In genomic region chr5:177446184-177447065, GRCh38 we compare ENCODE assay signal across 8 cellular contexts. TPM values are rescaled to one million over a fixed set of nuclear protein-coding genes. Genes with fewer than 3 reads are reported as not detected.
A peak's percentile ranks its signal among the peaks of the same experiment; 100 is the strongest.
DNase-seq lines count a peak whose midpoint lies in the region; ATAC-seq and TF ChIP-seq lines count a peak whose summit lies in the region.

PRR7 (plus strand) TSS chr5:177446814; CDS start chr5:177455068, 8,254 bp downstream.

- POLR2A ChIA-PET in HCT116 (lab: Charles Lee): interaction anchor here (0.9 to 2.4 kb wide), 6 partner anchors 9 to 94 kb away, joined by 3 to 10 read pairs (median 5); partner anchors contain the start of genes GRK6, LMAN2 and PDLIM7

- peak within 1 kb of the TSS; percentile 99 for H3K9ac ChIP-seq in HCT116 (ENCODE audit: low read length)

- H3K27me3 ChIP-seq in HCT116 (ENCODE audit: insufficient read depth, low read length) (no peaks in the 10 kb centered on the region), breast epithelium (peaks cover 0 to 3% of the 10 kb centered on the region in 2 donors)

- H3K36me3 ChIP-seq in HCT116 (ENCODE audit: control insufficient read depth in 1 of 2, insufficient read depth in 2 of 2, low read length in 2 of 2): peaks cover 0 to 17% of the 10 kb centered on the region in 2 experiments; a peak in 2 of 4 replicates
- no peaks in the 10 kb centered on the region for H3K36me3 ChIP-seq in breast epithelium

- H3K4me3 ChIP-seq in HCT116 (replicated peaks in 1 of 2; ENCODE audit: low read depth in 1 of 2, low read length in 2 of 2) (peak within 1 kb of the TSS; percentile 55 to 86), breast epithelium (peak within 1 kb of the TSS; percentile 47 to 68 (median 60)), skin epidermis (peak within 1 kb of the TSS; percentile 50 to 73 (median 58))

- intact Hi-C loops in HCT116 (cut with micrococcal nuclease) (no loop called here), breast epithelium (cut with DNase I; ENCODE audit: low total_unique reads) (loop anchor here (5.0 kb wide), 1 partner anchor 39 kb away; the partner anchor contains the start of gene F12)

- H3K27ac ChIP-seq in HCT116 (ENCODE audit: low read depth, low read length): peak within 1 kb of the TSS; percentile 95
- peak within 1 kb of the TSS; percentile 15 to 55 for H3K27ac ChIP-seq in breast epithelium
- peak within 1 kb of the TSS in 17 of 21 experiments; percentile 25 to 88 (median 67) for H3K27ac ChIP-seq in skin epidermis

- BruUV-seq in HCT116 (replicated peaks; lab: Mats Ljungman, UMichigan): no TSS peak

- DNase-seq in NCI-H1105 treated with DMSO at 0.1 percent for 48 hours (lab: John Stamatoyannopoulos, UW) (peak; percentile 40), NCI-H1105 (lab: John Stamatoyannopoulos, UW) (no peak), HCT116 (ENCODE audit: low read depth, low spot score) (no peak), NAMALWA (ENCODE audit: low spot score) (peak; percentile 71), UCSD-AML1 (lab: John Stamatoyannopoulos, UW; ENCODE audit: unreplicated experiment) (peak; percentile 78), breast epithelium (ENCODE audit: low spot score in 2 of 2) (no peak), iPS-NIHi7 (ENCODE audit: extremely low spot score) (peak; percentile 78)

- H3K4me1 ChIP-seq in HCT116 (ENCODE audit: control insufficient read depth in 1 of 2, insufficient read depth in 2 of 2, low read length in 2 of 2): peaks cover 9 to 56% of the 10 kb centered on the region in 2 experiments
- peaks cover 0 to 13% of the 10 kb centered on the region in 2 donors for H3K4me1 ChIP-seq in breast epithelium

- no peak within 1 kb of the TSS for H2AFZ ChIP-seq in HCT116 (ENCODE audit: low read depth, low read length, poor library complexity, severe bottlenecking)

- no peak for TF ChIP-seq POLR2A in HCT116 (IDR thresholded peaks at IDR 0.05; ENCODE audit: borderline replicate concordance, extremely low read depth, insufficient read depth, insufficient read length)
- no peak for TF ChIP-seq POLR2A in breast epithelium (IDR thresholded peaks at IDR 0.05)

- peaks cover 71% of the 10 kb centered on the region for H3K79me2 ChIP-seq in HCT116 (ENCODE audit: insufficient read depth, low read length)

- H3K9me3 ChIP-seq in HCT116 (ENCODE audit: control insufficient read depth in 1 of 2, insufficient read depth in 1 of 2, low read depth in 1 of 2, low read length in 2 of 2) (no peaks in the 10 kb centered on the region), breast epithelium (no peaks in the 10 kb centered on the region)

- CTCF ChIA-PET in HCT116 (lab: Charles Lee): interaction anchor here (1.0 to 6.3 kb wide), 6 partner anchors 8 to 56 kb away, joined by 3 to 53 read pairs (median 6); partner anchors contain the start of genes GRK6 and PDLIM7

- ATAC-seq in HCT116: peak; percentile 44

- H3K4me2 ChIP-seq in HCT116 (ENCODE audit: low read length): peak within 1 kb of the TSS; percentile 99

- H3K9me2 ChIP-seq in HCT116 (ENCODE audit: insufficient read depth): no peaks in the 10 kb centered on the region

- RAD21 ChIA-PET in HCT116 (lab: Charles Lee; ENCODE audit: low non-redundant PET in 1 of 2, low total read pairs in 2 of 2, uncharacterized antibody in 2 of 2, unreplicated experiment in 2 of 2): interaction anchor here in 1 of 2 experiments (1.0 to 1.5 kb wide), 2 partner anchors 41 to 56 kb away, joined by 3 to 5 read pairs; no protein-coding TSS in a partner anchor

- no peak for TF ChIP-seq RAD21 in HCT116 (IDR thresholded peaks at IDR 0.05; ENCODE audit: low read depth)

- TF ChIP-seq CTCF in HCT116 (IDR thresholded peaks at IDR 0.05 in 2 of 3, conservative IDR thresholded peaks at IDR 0.05 in 1 of 3; ENCODE audit: borderline replicate concordance in 1 of 3, insufficient read depth in 1 of 3, low read depth in 2 of 3, low read length in 2 of 3): no peak
- no peak for TF ChIP-seq CTCF in breast epithelium (IDR thresholded peaks at IDR 0.05)

- peaks cover 3% of the 10 kb centered on the region; the same call in 1 of the 2 replicates for H4K20me1 ChIP-seq in HCT116 (ENCODE audit: insufficient read depth)

TF ChIP-seq in HCT116, 20 proteins besides CTCF, POLR2A, EP300 and RAD21:
- peak; percentile 59 for TF ChIP-seq POLR2AphosphoS5 (IDR thresholded peaks at IDR 0.05; ENCODE audit: low read depth, low read length)
- no peak for TF ChIP-seq EZH2phosphoT487 (IDR thresholded peaks at IDR 0.05; ENCODE audit: borderline replicate concordance)
- peak; percentile 50; the same call in 1 of the 2 replicates for TF ChIP-seq ZFX (IDR thresholded peaks at IDR 0.05)

RNA-seq across cellular contexts. Expression of gene PRR7, which starts in this region (rescaled TPM):
- total RNA-seq in HCT116 (2021; ENCODE audit: unreplicated experiment) (39.9 TPM), breast epithelium (1 to 10 TPM in 2 of 3 donors, under 1 TPM in 1; 0.48 to 2.0 (median 1.3) TPM)
- 28.9 and 29.4 TPM in 2 replicates for polyA plus RNA-seq in HCT116 (2012)

Comparison
In these comparisons a context has a peak if more than half of its experiments do, and no peak if none do; other contexts are left out.
1. RNA of gene PRR7 (total RNA-seq): 39.9 TPM in HCT116 (single experiment); 0.48 to 2.0 TPM in breast epithelium; every median in the first group is over 10 times any median in the second.
2. DNase-seq: peak in NCI-H1105 treated with DMSO at 0.1 percent for 48 hours (single experiment), NAMALWA (single experiment), UCSD-AML1 (single experiment) and iPS-NIHi7 (single experiment); none in NCI-H1105 (single experiment), HCT116 (single experiment) and breast epithelium (0 of 2).
3. H3K27ac ChIP-seq: peak in every context shown above with its lines; median percentile 95 in HCT116; 67 in skin epidermis; 35 in breast epithelium.
4. Peak in every context shown above with its lines, with median percentiles within 50 percentile points of each other: H3K4me3 ChIP-seq.